Comparison of ENCODE assay signal across 15 cellular contexts in the genomic region with DNA sequence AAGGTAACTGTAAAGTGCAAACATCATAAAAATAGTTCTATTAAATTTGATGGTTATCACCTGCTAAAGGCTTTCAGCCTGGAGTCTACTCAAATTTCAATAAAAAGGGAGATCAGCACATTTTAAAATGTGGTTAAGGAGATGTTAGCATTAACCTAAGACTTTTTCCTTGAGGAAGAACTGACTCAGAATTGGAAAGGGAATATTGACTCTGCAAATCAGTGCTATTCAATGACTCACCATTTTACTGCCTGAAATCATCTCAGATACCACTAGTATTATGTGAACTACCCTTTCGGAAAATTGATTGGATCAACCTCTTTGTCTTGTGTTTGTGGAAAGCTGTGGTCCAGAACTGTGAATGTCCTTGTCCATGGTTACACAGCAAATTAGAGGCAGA.
A peak's percentile ranks its signal among the peaks of the same experiment; 100 is the strongest.
DNase-seq lines count a peak whose midpoint lies in the region; ATAC-seq and TF ChIP-seq lines count a peak whose summit lies in the region.
"Had no signal": no experiment of that assay in that cellular context is flagged by ENCODE, and none has a peak within 500 bp of the region (broad histone marks: within the 10 kb centered on the region; RNA-seq: fewer than 3 reads in every experiment).

No MANE protein-coding gene starts in this region.

- H3K4me1 ChIP-seq in PC-3 (ENCODE audit: insufficient read depth, low read length) (peaks cover 23% of the 10 kb centered on the region), fibroblast of lung (ENCODE audit: control insufficient read depth, extremely low read depth, insufficient read depth, low read length) (no peaks in the 10 kb centered on the region), osteoblast (ENCODE audit: insufficient read depth, low read length) (peaks cover 4% of the 10 kb centered on the region)

- CTCF ChIA-PET in PC-3 (lab: Charles Lee), result interaction anchor here (0.6 to 1.7 kb wide), 6 partner anchors 18 to 274 kb away, joined by 3 to 7 read pairs (median 6); no protein-coding TSS in a partner anchor

- H3F3A ChIP-seq in PC-3 (ENCODE audit: low read length, unreplicated experiment), result peaks cover 12% of the 10 kb centered on the region

- H3K9ac ChIP-seq in PC-3 (ENCODE audit: low read length) (peak overlapping the region; percentile 20; the same call in 1 of the 2 replicates), fibroblast of lung (ENCODE audit: insufficient read depth, low read length) (no peak overlapping the region)

- H3K36me3 ChIP-seq in PC-3 (ENCODE audit: low read depth, low read length) (peaks cover 4% of the 10 kb centered on the region; the same call in 1 of the 2 replicates), fibroblast of lung (ENCODE audit: control insufficient read depth, insufficient read depth, low read length) (no peaks in the 10 kb centered on the region), osteoblast (ENCODE audit: insufficient read depth, low read length) (no peaks in the 10 kb centered on the region)

- DNase-seq in EL (peak; percentile 71), PC-3 (peak; percentile 100), fibroblast of lung (ENCODE audit: low read depth in 2 of 2) (peak; percentile 34 to 79), osteoblast (ENCODE audit: insufficient read length, low spot score, missing footprints) (peak; percentile 95), NCI-H146 treated with DMSO at 0.1 percent for 48 hours (lab: John Stamatoyannopoulos, UW; ENCODE audit: unreplicated experiment) (no peak), DMS153 treated with DMSO at 0.1 percent for 48 hours (lab: John Stamatoyannopoulos, UW; ENCODE audit: unreplicated experiment) (no peak)
- DNase-seq in activated effector memory CD4-positive, alpha-beta T cell treated with anti-CD3 and anti-CD28 coated beads, Interleukin-2, amount 50 U/mL, for 16 hours, result no peak
- DNase-seq: activated CD4-positive, alpha-beta T cell treated with anti-CD3 and anti-CD28 coated beads, Interleukin-2, amount 50 U/mL, for 48 hours; DND-41; NCI-H1092 treated with DMSO at 0.1 percent for 48 hours; NCI-H226; occipital lobe; stimulated activated CD4-positive, alpha-beta T cell treated with anti-CD3 and anti-CD28 coated beads, Interleukin-4, amount 100 ng/mL, for 24 hours had no signal

- H3K27ac ChIP-seq in PC-3 (ENCODE audit: low read length) (peak overlapping the region; percentile 81), fibroblast of lung (ENCODE audit: insufficient read depth, low read length) (no peak overlapping the region), osteoblast (ENCODE audit: low read depth, low read length) (no peak overlapping the region)
- H3K27ac ChIP-seq: SK-N-MC had no signal

- intact Hi-C loops in PC-3 (cut with micrococcal nuclease), result loop anchor here (1.0 to 2.0 kb wide), 7 partner anchors 22 to 123 kb away; a partner anchor contains a TSS

- no peak overlapping the region for H2AFZ ChIP-seq in PC-3 (ENCODE audit: low read length)
- H2AFZ ChIP-seq in fibroblast of lung (ENCODE audit: low read length), result no peak overlapping the region
- no peak overlapping the region for H2AFZ ChIP-seq in osteoblast (ENCODE audit: low read length)

- no TSS peak for BruUV-seq in PC-3 (replicated peaks; lab: Mats Ljungman, UMichigan)

- H4K20me1 ChIP-seq in PC-3 (ENCODE audit: low read length) (no peaks in the 10 kb centered on the region), fibroblast of lung (ENCODE audit: control insufficient read depth, extremely low read depth, insufficient read depth, low read length) (no peaks in the 10 kb centered on the region), osteoblast (ENCODE audit: insufficient read depth, low read length) (no peaks in the 10 kb centered on the region)

- ATAC-seq in PC-3 (peak; percentile 90), HG03280 (IDR thresholded peaks at IDR 0.05; ENCODE audit: unreplicated experiment) (no peak)

- peak overlapping the region; percentile 38 for H3K4me2 ChIP-seq in PC-3 (ENCODE audit: low read length)
- no peak overlapping the region for H3K4me2 ChIP-seq in fibroblast of lung (ENCODE audit: extremely low read depth, insufficient read depth, low read length)
- no peak overlapping the region for H3K4me2 ChIP-seq in osteoblast (ENCODE audit: insufficient read depth, low read length)

- H3K9me3 ChIP-seq in PC-3 (ENCODE audit: low read length), result peaks cover 10% of the 10 kb centered on the region
- no peaks in the 10 kb centered on the region for H3K9me3 ChIP-seq in fibroblast of lung (ENCODE audit: control insufficient read depth, insufficient read depth, low read depth, low read length)
- H3K9me3 ChIP-seq in osteoblast (ENCODE audit: low read depth, low read length), result no peaks in the 10 kb centered on the region

- H3K4me3 ChIP-seq in PC-3 (ENCODE audit: low read length), result no peak overlapping the region
- no peak overlapping the region for H3K4me3 ChIP-seq in fibroblast of lung (replicated peaks in 1 of 4; ENCODE audit: control extremely low read depth in 1 of 4, insufficient read depth in 1 of 4, low read depth in 3 of 4, low read length in 4 of 4)
- no peak overlapping the region for H3K4me3 ChIP-seq in osteoblast (ENCODE audit: insufficient read depth, low read length)
- H3K4me3 ChIP-seq: SK-N-MC had no signal

- no peak for TF ChIP-seq CTCF in PC-3 (conservative IDR thresholded peaks at IDR 0.05; ENCODE audit: low read depth, low read length)
- no peak for TF ChIP-seq CTCF in fibroblast of lung (conservative IDR thresholded peaks at IDR 0.05 in 1 of 2, IDR thresholded peaks at IDR 0.05 in 1 of 2; ENCODE audit: low read depth in 1 of 2, low read length in 2 of 2)
- no peak for TF ChIP-seq CTCF in osteoblast (IDR thresholded peaks at IDR 0.05; ENCODE audit: extremely low read depth, low read depth, low read length)

- POLR2A ChIA-PET in PC-3 (lab: Charles Lee; ENCODE audit: unreplicated experiment), result interaction anchor here (0.6 kb wide), 1 partner anchor 794 kb away, joined by 5 read pairs; no protein-coding TSS in a partner anchor

- H3K9me2 ChIP-seq in PC-3 (replicated peaks; ENCODE audit: low read length), result 0 out of 2 replicates have a peak, but pooled peaks cover 4% of the 10 kb centered on the region

- H3K27me3 ChIP-seq in PC-3 (ENCODE audit: low read length), result no peaks in the 10 kb centered on the region
- no peaks in the 10 kb centered on the region for H3K27me3 ChIP-seq in fibroblast of lung (ENCODE audit: control insufficient read depth, insufficient read depth, low read length)
- no peaks in the 10 kb centered on the region for H3K27me3 ChIP-seq in osteoblast (ENCODE audit: insufficient read depth, low read length)

- no peaks in the 10 kb centered on the region for H3K79me2 ChIP-seq in PC-3 (ENCODE audit: low read length)
- no peaks in the 10 kb centered on the region for H3K79me2 ChIP-seq in fibroblast of lung (ENCODE audit: control insufficient read depth, insufficient read depth, low read length)
- no peaks in the 10 kb centered on the region for H3K79me2 ChIP-seq in osteoblast (ENCODE audit: insufficient read depth, low read length)

Comparison
In these comparisons a context has a peak if more than half of its experiments do, and no peak if none do; other contexts are left out.
1. DNase-seq: peak in EL (single experiment), PC-3 (single experiment), fibroblast of lung (2 of 2) and osteoblast (single experiment); none in activated effector memory CD4-positive, alpha-beta T cell treated with anti-CD3 and anti-CD28 coated beads, Interleukin-2, amount 50 U/mL, for 16 hours (single experiment), NCI-H146 treated with DMSO at 0.1 percent for 48 hours (single experiment) and DMS153 treated with DMSO at 0.1 percent for 48 hours (single experiment).